ENCODE assay signal across 8 cellular contexts in genomic region chr1:62318756-62319544, GRCh38. TPM values are rescaled to one million over a fixed set of nuclear protein-coding genes. Genes with fewer than 3 reads are reported as not detected.
A peak's percentile ranks its signal among the peaks of the same experiment; 100 is the strongest.
DNase-seq lines count a peak whose midpoint lies in the region; ATAC-seq, FAIRE-seq and TF ChIP-seq lines count a peak whose summit lies in the region.

TSS of gene KANK4 (minus strand) at chr1:62319434. CDS start at chr1:62281564, 37,870 bp downstream.

- H3K79me1 ChIP-seq in neuronal stem cell (ENCODE audit: low read depth, low read length) = no peaks in the 10 kb centered on the region

- TF ChIP-seq POLR2A in gastroesophageal sphincter (IDR thresholded peaks at IDR 0.05) = no peak

- ATAC-seq in gastroesophageal sphincter (peak; percentile 16), HG03196 (IDR thresholded peaks at IDR 0.05; ENCODE audit: unreplicated experiment) (no peak), GM21529 (IDR thresholded peaks at IDR 0.05; ENCODE audit: unreplicated experiment) (no peak)

- H2BK120ac ChIP-seq in neuronal stem cell (ENCODE audit: low read depth, low read length) = peak within 1 kb of the TSS; percentile 63

- H4K91ac ChIP-seq in neuronal stem cell (ENCODE audit: low read depth, low read length, poor library complexity) = no peak within 1 kb of the TSS

- H3K4me2 ChIP-seq in BLaER1 treated with 17β-estradiol and CSF1 and Interleukin-3, amounts not matched to agents 10 nM and 100 nM = peak within 1 kb of the TSS in 9 of 11 experiments; percentile 10 to 55 (median 39); a peak in 10 of 22 replicates
- H3K4me2 ChIP-seq in neuronal stem cell (ENCODE audit: insufficient read depth, low read length, poor library complexity, severe bottlenecking) = peak within 1 kb of the TSS; percentile 96

- DNase-seq in NCI-H2171 treated with DMSO at 0.1 percent for 48 hours (lab: John Stamatoyannopoulos, UW) (peak; percentile 55), neuronal stem cell (ENCODE audit: low spot score) (no peak), RCC 7860 (ENCODE audit: low spot score) (no peak), NK-92 (lab: John Stamatoyannopoulos, UW; ENCODE audit: unreplicated experiment) (no peak)

- peak within 1 kb of the TSS in 6 of 10 experiments; percentile 7 to 48 (median 28); a peak in 5 of 20 replicates for H3K4me3 ChIP-seq in BLaER1 treated with 17β-estradiol and CSF1 and Interleukin-3, amounts not matched to agents 10 nM and 100 nM
- H3K4me3 ChIP-seq in gastroesophageal sphincter (peak within 1 kb of the TSS in 1 of 2 donors; percentile 47), neuronal stem cell (ENCODE audit: low read length in 2 of 2) (peak within 1 kb of the TSS in 1 of 2 donors; percentile 89)

- TF ChIP-seq EP300 in gastroesophageal sphincter (IDR thresholded peaks at IDR 0.05) = no peak

- FAIRE-seq in RCC 7860 (lab: Jason Lieb, UNC) = no peak

- H3K18ac ChIP-seq in neuronal stem cell (ENCODE audit: low read length) = peak within 1 kb of the TSS; percentile 99

- H3K9me3 ChIP-seq in BLaER1 treated with 17β-estradiol and CSF1 and Interleukin-3, amounts not matched to agents 10 nM and 100 nM (replicated peaks in 1 of 11) = peaks cover 8 to 26% (median 16%) of the 10 kb centered on the region in 11 experiments; a peak in 19 of 22 replicates
- H3K9me3 ChIP-seq in gastroesophageal sphincter = no peaks in the 10 kb centered on the region
- no peaks in the 10 kb centered on the region for H3K9me3 ChIP-seq in neuronal stem cell (replicated peaks in 1 of 2; ENCODE audit: control insufficient read depth in 2 of 2, insufficient read depth in 1 of 2, low read depth in 1 of 2, low read length in 2 of 2)

- peaks cover 33 to 49% (median 40%) of the 10 kb centered on the region in 11 experiments for H3K27me3 ChIP-seq in BLaER1 treated with 17β-estradiol and CSF1 and Interleukin-3, amounts not matched to agents 10 nM and 100 nM
- H3K27me3 ChIP-seq in gastroesophageal sphincter (peaks cover 50% of the 10 kb centered on the region), neuronal stem cell (ENCODE audit: control insufficient read depth in 3 of 3, insufficient read depth in 3 of 3, low read depth in 1 of 3, low read length in 3 of 3) (peaks cover 10 to 70% (median 38%) of the 10 kb centered on the region in 3 experiments)

- H3K14ac ChIP-seq in neuronal stem cell (ENCODE audit: low read length) = peak within 1 kb of the TSS; percentile 82

- no peak within 1 kb of the TSS for H4K8ac ChIP-seq in neuronal stem cell (ENCODE audit: low read depth, low read length)

- no peak within 1 kb of the TSS for H2AK5ac ChIP-seq in neuronal stem cell (ENCODE audit: low read depth, low read length)

- TF ChIP-seq CTCF in gastroesophageal sphincter (IDR thresholded peaks at IDR 0.05) = no peak

- H3K4ac ChIP-seq in neuronal stem cell (ENCODE audit: low read length) = no peak within 1 kb of the TSS

- H3K27ac ChIP-seq in BLaER1 treated with 17β-estradiol and CSF1 and Interleukin-3, amounts not matched to agents 10 nM and 100 nM = no peak within 1 kb of the TSS
- H3K27ac ChIP-seq in gastroesophageal sphincter (no peak within 1 kb of the TSS), neuronal stem cell (replicated peaks; ENCODE audit: low read length) (no peak within 1 kb of the TSS)

- peak within 1 kb of the TSS; percentile 21 for H2BK5ac ChIP-seq in neuronal stem cell (ENCODE audit: low read length)

- peaks cover 0 to 5% (median 0%) of the 10 kb centered on the region in 10 experiments; a peak in 4 of 20 replicates for H3K4me1 ChIP-seq in BLaER1 treated with 17β-estradiol and CSF1 and Interleukin-3, amounts not matched to agents 10 nM and 100 nM
- peaks cover 0 to 11% (median 0%) of the 10 kb centered on the region in 3 donors for H3K4me1 ChIP-seq in gastroesophageal sphincter
- H3K4me1 ChIP-seq in neuronal stem cell (ENCODE audit: control insufficient read depth in 2 of 2, insufficient read depth in 1 of 2, low read depth in 1 of 2, low read length in 2 of 2) = peaks cover 0 to 4% of the 10 kb centered on the region in 2 donors

- peak within 1 kb of the TSS; percentile 64 for H2AFZ ChIP-seq in neuronal stem cell (ENCODE audit: low read length)

- peak within 1 kb of the TSS; percentile 17 for H2BK12ac ChIP-seq in neuronal stem cell (ENCODE audit: low read length)

- 0% methylated on average over 1 to 3 of the region's 84 CpGs for WGBS in gastroesophageal sphincter (ENCODE audit: low coverage in 1 of 2), 2 donors
- no CpG with 5 or more reads among the region's 84 CpGs for WGBS in neuronal stem cell (ENCODE audit: extremely low coverage in 2 of 2, insufficient read length in 2 of 2, insufficient replicate concordance in 1 of 2), 2 donors

- peak within 1 kb of the TSS; percentile 87 for H2BK15ac ChIP-seq in neuronal stem cell (ENCODE audit: low read length)

- H3K9ac ChIP-seq in BLaER1 treated with 17β-estradiol and CSF1 and Interleukin-3, amounts not matched to agents 10 nM and 100 nM = no peak within 1 kb of the TSS
- peak within 1 kb of the TSS; percentile 94 for H3K9ac ChIP-seq in neuronal stem cell (ENCODE audit: low read depth, low read length, poor library complexity)

- H3K23ac ChIP-seq in neuronal stem cell (ENCODE audit: low read depth, low read length, poor library complexity) = peak within 1 kb of the TSS; percentile 89

- no peaks in the 10 kb centered on the region for H3K36me3 ChIP-seq in BLaER1 treated with 17β-estradiol and CSF1 and Interleukin-3, amounts not matched to agents 10 nM and 100 nM
- no peaks in the 10 kb centered on the region for H3K36me3 ChIP-seq in gastroesophageal sphincter
- peaks cover 0 to 2% of the 10 kb centered on the region in 2 donors for H3K36me3 ChIP-seq in neuronal stem cell (replicated peaks in 1 of 2; ENCODE audit: control insufficient read depth in 2 of 2, insufficient read depth in 2 of 2, low read length in 2 of 2)

- H4K20me1 ChIP-seq in BLaER1 treated with 17β-estradiol and CSF1 and Interleukin-3, amounts not matched to agents 10 nM and 100 nM = no peaks in the 10 kb centered on the region

RNA-seq across cellular contexts. Expression of gene KANK4, which starts in this region (rescaled TPM):
- total RNA-seq in gastroesophageal sphincter = under 1 TPM; 0.16 to 0.73 (median 0.29) TPM
- 2.5 TPM for polyA plus RNA-seq in neuronal stem cell (2013, experiment 1 of 2)
- polyA plus RNA-seq in neuronal stem cell (2013, experiment 2 of 2) = 2.6 TPM

Comparison
In these comparisons a context has a peak if more than half of its experiments do, and no peak if none do; other contexts are left out.
1. Peak in ATAC-seq in gastroesophageal sphincter; RNA of the gene not detected or under 1 TPM.